ENCODE assay signal across 8 cellular contexts in the genomic region with DNA sequence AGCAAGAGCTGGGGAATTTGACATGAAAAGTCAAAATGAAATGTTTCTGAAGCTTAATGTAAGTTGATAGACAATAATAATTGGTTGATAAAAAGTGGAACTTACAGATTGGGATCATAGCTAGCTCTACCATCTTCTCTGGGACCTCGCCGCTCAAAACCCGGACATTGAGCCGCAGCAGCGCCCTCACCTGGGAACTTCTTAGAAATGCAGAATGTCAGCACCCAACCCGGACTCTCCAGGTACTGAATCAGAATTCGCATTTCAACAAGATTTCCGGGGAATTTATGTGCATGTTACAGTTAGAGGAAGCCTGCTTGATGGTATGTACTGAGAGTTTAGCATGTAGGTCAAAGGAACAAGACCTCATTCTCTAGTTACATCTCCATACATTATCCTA. TPM values are rescaled to one million over a fixed set of nuclear protein-coding genes. Genes with fewer than 3 reads are reported as not detected.
DNase-seq lines count a peak whose midpoint lies in the region; ATAC-seq, FAIRE-seq and TF ChIP-seq lines count a peak whose summit lies in the region.

No MANE protein-coding gene starts in this region.

- H3K9me3 ChIP-seq in A549: no peaks in the 10 kb centered on the region
- H3K9me3 ChIP-seq in PC-3 (ENCODE audit: low read length): no peaks in the 10 kb centered on the region

- H3K27ac Mint-ChIP-seq in chondrocyte (ENCODE audit: unreplicated experiment) (no peak overlapping the region), progenitor cell of endocrine pancreas (no peak overlapping the region)

- no peaks in the 10 kb centered on the region for H3K36me3 ChIP-seq in PC-3 (ENCODE audit: low read depth, low read length)

- DNase-seq in A549 (ENCODE audit: low read depth in 1 of 2, low spot score in 1 of 2) (peak; percentile 57 to 73), GM13977 (ENCODE audit: low spot score) (peak; percentile 44), PC-3 (peak; percentile 26), chondrocyte (ENCODE audit: low spot score) (no peak), progenitor cell of endocrine pancreas (ENCODE audit: low spot score, unreplicated experiment) (peak; percentile 19), SHP77 treated with DMSO at 0.1 percent for 48 hours (lab: John Stamatoyannopoulos, UW) (no peak)

- 9% methylated on average over 8 of the region's 8 CpGs for WGBS in A549 (ENCODE audit: missing lambda C conversion rate)

- ATAC-seq in A549 (peak; percentile 79 to 89), PC-3 (no peak), HG03196 (IDR thresholded peaks at IDR 0.05; ENCODE audit: unreplicated experiment) (no peak), HG02798 (IDR thresholded peaks at IDR 0.05; ENCODE audit: poor library complexity, unreplicated experiment) (no peak)

- H3K9me2 ChIP-seq in PC-3 (replicated peaks; ENCODE audit: low read length): no peaks in the 10 kb centered on the region

- POLR2A ChIA-PET in A549 (lab: Yijun Ruan, JAX) (interaction anchor here (0.9 kb wide), 1 partner anchor 79 kb away, joined by 3 read pairs; no protein-coding TSS in a partner anchor), PC-3 (lab: Charles Lee; ENCODE audit: unreplicated experiment) (no interaction called here)

- TF ChIP-seq EP300 in A549 (IDR thresholded peaks at IDR 0.05): no peak

- no TSS peak for BruUV-seq in PC-3 (replicated peaks; lab: Mats Ljungman, UMichigan)

- no peaks in the 10 kb centered on the region for H3K9me3 Mint-ChIP-seq in chondrocyte (ENCODE audit: low read depth)
- H3K9me3 Mint-ChIP-seq in progenitor cell of endocrine pancreas (ENCODE audit: low read depth): no peaks in the 10 kb centered on the region

- H3K4me1 Mint-ChIP-seq in chondrocyte (ENCODE audit: low read depth): peaks cover 47% of the 10 kb centered on the region
- H3K4me1 Mint-ChIP-seq in progenitor cell of endocrine pancreas (ENCODE audit: low read depth): no peaks in the 10 kb centered on the region

- FAIRE-seq in A549 (lab: Jason Lieb, UNC): peak; percentile 56

- no peaks in the 10 kb centered on the region for H4K20me1 ChIP-seq in PC-3 (ENCODE audit: low read length)

- H3K79me2 ChIP-seq in PC-3 (ENCODE audit: low read length): no peaks in the 10 kb centered on the region

- H3K4me1 ChIP-seq in A549 (peaks cover 46% of the 10 kb centered on the region), PC-3 (ENCODE audit: insufficient read depth, low read length) (peaks cover 27% of the 10 kb centered on the region)

- no peak overlapping the region for H3K4me3 ChIP-seq in A549
- H3K4me3 ChIP-seq in PC-3 (ENCODE audit: low read length): no peak overlapping the region

- no peak for TF ChIP-seq POLR2A in A549 (IDR thresholded peaks at IDR 0.05; ENCODE audit: low read length)

- H3K4me2 ChIP-seq in A549 (peak overlapping the region; percentile 44), PC-3 (ENCODE audit: low read length) (no peak overlapping the region)

- intact Hi-C loops in PC-3 (cut with micrococcal nuclease): loop anchor here (5.0 kb wide), 1 partner anchor 62 kb away; no protein-coding TSS in a partner anchor

- no peaks in the 10 kb centered on the region for H3K27me3 ChIP-seq in PC-3 (ENCODE audit: low read length)

- CTCF ChIA-PET in A549 (lab: Yijun Ruan, JAX): interaction anchor here (0.6 to 9.1 kb wide), 40 partner anchors 9 to 225 kb away, joined by 3 to 113 read pairs (median 4); a partner anchor contains a TSS
- CTCF ChIA-PET in PC-3 (lab: Charles Lee): interaction anchor here (0.5 kb wide), 1 partner anchor 111 kb away, joined by 9 read pairs; no protein-coding TSS in a partner anchor

- TF ChIP-seq CTCF in A549 (IDR thresholded peaks at IDR 0.05): peak; percentile 74
- peak; percentile 63 for TF ChIP-seq CTCF in GM13977 (IDR thresholded peaks at IDR 0.05; ENCODE audit: extremely low read depth, insufficient read depth, missing control alignments)
- TF ChIP-seq CTCF in PC-3 (conservative IDR thresholded peaks at IDR 0.05; ENCODE audit: low read depth, low read length): peak; percentile 66
- peak; percentile 82 for TF ChIP-seq CTCF in chondrocyte (IDR thresholded peaks at IDR 0.05)
- peak; percentile 78 for TF ChIP-seq CTCF in progenitor cell of endocrine pancreas (IDR thresholded peaks at IDR 0.05; ENCODE audit: unreplicated experiment)

- H3K27me3 Mint-ChIP-seq in chondrocyte (ENCODE audit: low read depth) (no peaks in the 10 kb centered on the region), progenitor cell of endocrine pancreas (peaks cover 53% of the 10 kb centered on the region)

- no peak overlapping the region for H3K4me3 Mint-ChIP-seq in chondrocyte (ENCODE audit: unreplicated experiment)
- H3K4me3 Mint-ChIP-seq in progenitor cell of endocrine pancreas (ENCODE audit: low read depth): no peak overlapping the region

- TF ChIP-seq RAD21 in A549 (conservative IDR thresholded peaks at IDR 0.05 in 1 of 2, IDR thresholded peaks at IDR 0.05 in 1 of 2): peak; percentile 84

- peaks cover 3% of the 10 kb centered on the region for H3F3A ChIP-seq in PC-3 (ENCODE audit: low read length, unreplicated experiment)

- no peak overlapping the region for H2AFZ ChIP-seq in PC-3 (ENCODE audit: low read length)

- H3K27ac ChIP-seq in A549: peak overlapping the region in 1 of 2 experiments; percentile 8; a peak in 1 of 6 replicates
- H3K27ac ChIP-seq in PC-3 (ENCODE audit: low read length): no peak overlapping the region

- H3K36me3 Mint-ChIP-seq in chondrocyte (ENCODE audit: low read depth): no peaks in the 10 kb centered on the region
- H3K36me3 Mint-ChIP-seq in progenitor cell of endocrine pancreas (ENCODE audit: insufficient read depth): no peaks in the 10 kb centered on the region

- H3K9ac ChIP-seq in PC-3 (ENCODE audit: low read length): no peak overlapping the region

- in situ Hi-C loops in GM13977 (cut with MboI; ENCODE audit: low pct_unique_long_range_greater_than_20kb, low sequenced_read_pairs, unreplicated experiment): loop anchor here (10.0 kb wide), 1 partner anchor 220 kb away; no protein-coding TSS in a partner anchor

TF ChIP-seq in A549, 52 proteins besides CTCF, POLR2A, EP300 and RAD21:
- TF ChIP-seq SMC3 (IDR thresholded peaks at IDR 0.05): peak; percentile 94
- TF ChIP-seq BHLHE40 (IDR thresholded peaks at IDR 0.05; ENCODE audit: low read depth, low read length): no peak
- no peak for TF ChIP-seq JUN (IDR thresholded peaks at IDR 0.05)
- no peak for TF ChIP-seq NPAS2 (CRISPR knock-in tag; IDR thresholded peaks at IDR 0.05; ENCODE audit: borderline replicate concordance)
- no peak for TF ChIP-seq MAFK (IDR thresholded peaks at IDR 0.05; ENCODE audit: partially characterized antibody)

RNA-seq across cellular contexts. Expression of a gene that starts 36.7 kb away (rescaled TPM):
- polyA plus RNA-seq in A549 (2011; rRNA removed) (70.2 and 77.8 TPM in 2 replicates), A549 (2017; fragmentation: RNase III; extraction: RNeasy Plus Mini Kit Qiagen cat#74134 plus additional on column Dnase treatment) (21.4 to 23.2 TPM (median 22.0 TPM) in 3 replicates)
- 11.6 and 14.7 TPM in 2 replicates for polyA plus RNA-seq in A549 (2012; cell fraction: cytosol; rRNA removed)
- 9.7 and 12.1 TPM in 2 replicates for polyA plus RNA-seq in A549 (2012; cell fraction: nucleus; rRNA removed)
- polyA minus RNA-seq in A549 (2011; rRNA and poly(A)+ RNA removed): 114 and 167 TPM in 2 replicates
- total RNA-seq in PC-3 (2014; rRNA removed) (12.3 and 13.8 TPM in 2 replicates), chondrocyte (13.5 to 41.9 TPM (median 15.7 TPM) in 3 replicates), progenitor cell of endocrine pancreas (59.1 and 60.5 TPM in 2 replicates)

Comparison
In these comparisons a context has a peak if more than half of its experiments do, and no peak if none do; other contexts are left out.
1. ATAC-seq: peak in A549 (2 of 2); none in PC-3 (single experiment), HG03196 (single experiment) and HG02798 (single experiment).
2. DNase-seq: peak in A549 (2 of 2), GM13977 (single experiment), PC-3 (single experiment) and progenitor cell of endocrine pancreas (single experiment); none in chondrocyte (single experiment) and SHP77 treated with DMSO at 0.1 percent for 48 hours (single experiment).
3. Peak in every context shown above with its lines, with median percentiles within 50 percentile points of each other: CTCF ChIP-seq.